Comparison of ENCODE assay signal across 26 cellular contexts in genomic region chr10:78870458-78870857, GRCh38.
"Had no signal": no experiment of that assay in that cellular context is flagged by ENCODE, and none has a peak within 500 bp of the region (broad histone marks: within the 10 kb centered on the region; RNA-seq: fewer than 3 reads in every experiment).

No MANE protein-coding gene starts in this region.

- H3K36me3 ChIP-seq: brain microvascular endothelial cell, gastrocnemius medialis, WERI-Rb-1 had no signal

- H3K27me3 ChIP-seq: gastrocnemius medialis had no signal

- H3K4me3 Mint-ChIP-seq: activated B cell treated with CpG ODN at 0.5 μM for 24 hours; activated naive CD4-positive, alpha-beta T cell treated with anti-CD3 and anti-CD28 coated beads, Interleukin-2, amount 10 ng/mL, durations not matched to agents 7 days and 5 days; activated naive CD8-positive, alpha-beta T cell treated with anti-CD3 and anti-CD28 coated beads, Interleukin-2, amount 10 ng/mL, durations not matched to agents 7 days and 5 days; activated T-cell treated with anti-CD3 and anti-CD28 coated beads, Interleukin-2, amount 50 U/mL, for 24 hours; activated T-cell treated with anti-CD3 and anti-CD28 coated beads, Interleukin-2, amount 50 U/mL, for 72 hours; endodermal cell; T-helper 17 cell; T-helper 2 cell treated with Interferon-gamma antibody and Interleukin-4, amounts not matched to agents 5 μg/mL and 100 μg/mL, for 36 hours had no signal

- H3K9me3 ChIP-seq: gastrocnemius medialis had no signal

- H3K27ac Mint-ChIP-seq: activated B cell treated with CpG ODN at 0.5 μM for 24 hours; activated naive CD4-positive, alpha-beta T cell treated with anti-CD3 and anti-CD28 coated beads, Interleukin-2, amount 10 ng/mL, durations not matched to agents 7 days and 5 days; activated naive CD4-positive, alpha-beta T cell treated with anti-CD3 and anti-CD28 coated beads, Interleukin-2, amount 50 U/mL, for 72 hours; activated naive CD8-positive, alpha-beta T cell treated with anti-CD3 and anti-CD28 coated beads, Interleukin-2, amount 10 ng/mL, durations not matched to agents 7 days and 5 days; activated T-cell treated with anti-CD3 and anti-CD28 coated beads, Interleukin-2, amount 50 U/mL, for 24 hours; activated T-cell treated with anti-CD3 and anti-CD28 coated beads, Interleukin-2, amount 50 U/mL, for 72 hours; endodermal cell; T-helper 17 cell; T-helper 2 cell treated with Interferon-gamma antibody and Interleukin-4, amounts not matched to agents 5 μg/mL and 100 μg/mL, for 36 hours had no signal

- DNase-seq: activated B cell treated with CpG ODN at 0.5 μM for 24 hours; activated CD4-positive, alpha-beta T cell treated with anti-CD3 and anti-CD28 coated beads for 48 hours; activated CD4-positive, alpha-beta T cell treated with anti-CD3 and anti-CD28 coated beads, Interleukin-2, amount 50 U/mL, for 1 hour; activated CD4-positive, alpha-beta T cell treated with anti-CD3 and anti-CD28 coated beads, Interleukin-2, amount 50 U/mL, for 48 hours; activated CD8-positive, alpha-beta memory T cell treated with anti-CD3 and anti-CD28 coated beads, Interleukin-2, amount 50 U/mL, for 48 hours; activated gamma-delta T cell; activated naive CD4-positive, alpha-beta T cell; activated naive CD4-positive, alpha-beta T cell treated with anti-CD3 and anti-CD28 coated beads, Interleukin-2, amount 10 ng/mL, durations not matched to agents 7 days and 5 days; activated naive CD8-positive, alpha-beta T cell treated with anti-CD3 and anti-CD28 coated beads, Interleukin-2, amount 10 ng/mL, durations not matched to agents 7 days and 5 days; activated T-cell treated with anti-CD3 and anti-CD28 coated beads for 4 hours; activated T-cell treated with anti-CD3 and anti-CD28 coated beads, Interleukin-2, amount 50 U/mL, for 24 hours; activated T-cell treated with anti-CD3 and anti-CD28 coated beads, Interleukin-2, amount 50 U/mL, for 72 hours; brain microvascular endothelial cell; effector memory CD4-positive, alpha-beta T cell; foreskin keratinocyte; gastrocnemius medialis; glutamatergic neuron; T-helper 1 cell; T-helper 17 cell; T1000; WERI-Rb-1 had no signal

- H3K27ac ChIP-seq: brain microvascular endothelial cell, foreskin keratinocyte, gastrocnemius medialis, WERI-Rb-1 had no signal

- ATAC-seq: activated CD4-positive, CD25-positive, alpha-beta regulatory T cell treated with anti-CD3 and anti-CD28 coated beads, Interleukin-2, amount 50 U/mL, for 24 hours; activated naive CD4-positive, alpha-beta T cell treated with anti-CD3 and anti-CD28 coated beads, Interleukin-2, amount 50 U/mL, for 72 hours; activated T-cell treated with anti-CD3 and anti-CD28 coated beads, Interleukin-2, amount 50 U/mL, for 72 hours; esophagus mucosa; foreskin keratinocyte; gastrocnemius medialis; T-helper 17 cell had no signal

- H3K4me3 ChIP-seq: gastrocnemius medialis had no signal

- H3K9me3 Mint-ChIP-seq: activated B cell treated with CpG ODN at 0.5 μM for 24 hours; activated naive CD4-positive, alpha-beta T cell treated with anti-CD3 and anti-CD28 coated beads, Interleukin-2, amount 10 ng/mL, durations not matched to agents 7 days and 5 days; activated naive CD4-positive, alpha-beta T cell treated with anti-CD3 and anti-CD28 coated beads, Interleukin-2, amount 50 U/mL, for 72 hours; activated naive CD8-positive, alpha-beta T cell treated with anti-CD3 and anti-CD28 coated beads, Interleukin-2, amount 10 ng/mL, durations not matched to agents 7 days and 5 days; activated T-cell treated with anti-CD3 and anti-CD28 coated beads, Interleukin-2, amount 50 U/mL, for 24 hours; activated T-cell treated with anti-CD3 and anti-CD28 coated beads, Interleukin-2, amount 50 U/mL, for 72 hours; endodermal cell; T-helper 2 cell treated with Interferon-gamma antibody and Interleukin-4, amounts not matched to agents 5 μg/mL and 100 μg/mL, for 36 hours had no signal

- H3K36me3 Mint-ChIP-seq: activated naive CD4-positive, alpha-beta T cell treated with anti-CD3 and anti-CD28 coated beads, Interleukin-2, amount 10 ng/mL, durations not matched to agents 7 days and 5 days; activated naive CD4-positive, alpha-beta T cell treated with anti-CD3 and anti-CD28 coated beads, Interleukin-2, amount 50 U/mL, for 72 hours; activated naive CD8-positive, alpha-beta T cell treated with anti-CD3 and anti-CD28 coated beads, Interleukin-2, amount 10 ng/mL, durations not matched to agents 7 days and 5 days had no signal

- H3K4me1 ChIP-seq: foreskin keratinocyte, gastrocnemius medialis had no signal

- H3K4me1 Mint-ChIP-seq: activated B cell treated with CpG ODN at 0.5 μM for 24 hours; activated naive CD4-positive, alpha-beta T cell treated with anti-CD3 and anti-CD28 coated beads, Interleukin-2, amount 10 ng/mL, durations not matched to agents 7 days and 5 days had no signal
